ENCODE assay signal across 34 cellular contexts in the genomic region with DNA sequence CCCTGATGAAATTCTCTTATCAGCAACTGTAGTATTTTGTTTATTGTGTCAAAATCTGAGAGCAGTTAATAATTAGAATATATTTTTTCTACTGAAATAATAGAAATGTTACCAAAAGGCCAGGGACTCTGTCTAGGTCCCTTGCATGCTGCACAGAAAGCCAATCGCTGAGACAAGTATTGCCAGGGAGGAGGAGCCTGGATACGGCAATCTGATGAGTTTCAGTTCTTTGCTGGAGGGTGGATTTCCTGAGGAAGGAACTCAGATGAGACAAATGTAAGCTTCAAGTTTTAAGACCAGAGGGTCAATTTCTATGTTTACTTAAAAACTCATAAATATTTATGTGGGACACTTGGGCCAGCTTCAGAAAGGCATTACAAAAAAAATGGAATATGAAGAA.
"Had no signal": no experiment of that assay in that cellular context is flagged by ENCODE, and none has a peak within 500 bp of the region (broad histone marks: within the 10 kb centered on the region; RNA-seq: fewer than 3 reads in every experiment).

No MANE protein-coding gene starts in this region.

- H3K36me3 Mint-ChIP-seq: activated CD4-positive, alpha-beta memory T cell treated with anti-CD3 and anti-CD28 coated beads for 36 hours; activated CD8-positive, alpha-beta memory T cell treated with anti-CD3 and anti-CD28 coated beads, Interleukin-2, amount 10 ng/mL, durations not matched to agents 7 days and 5 days; activated naive CD4-positive, alpha-beta T cell treated with anti-CD3 and anti-CD28 coated beads, Interleukin-2, amount 50 U/mL, for 24 hours; activated naive CD8-positive, alpha-beta T cell treated with anti-CD3 and anti-CD28 coated beads for 36 hours had no signal

- DNase-seq: activated CD4-positive, alpha-beta memory T cell treated with anti-CD3 and anti-CD28 coated beads for 36 hours; activated CD4-positive, alpha-beta T cell treated with anti-CD3 and anti-CD28 coated beads for 36 hours; activated CD4-positive, alpha-beta T cell treated with anti-CD3 and anti-CD28 coated beads, Interleukin-2, amount 10 ng/mL, durations not matched to agents 24 days and 14 days; activated CD4-positive, CD25-positive, alpha-beta regulatory T cell; activated CD4-positive, CD25-positive, alpha-beta regulatory T cell treated with anti-CD3 and anti-CD28 coated beads, Interleukin-2, amount 50 U/mL, for 72 hours; activated CD8-positive, alpha-beta memory T cell treated with anti-CD3 and anti-CD28 coated beads, Interleukin-2, amount 10 ng/mL, durations not matched to agents 7 days and 5 days; activated CD8-positive, alpha-beta memory T cell treated with anti-CD3 and anti-CD28 coated beads, Interleukin-2, amount 50 U/mL, for 4 hours; activated CD8-positive, alpha-beta T cell treated with anti-CD3 and anti-CD28 coated beads, Interleukin-2, amount 10 ng/mL, durations not matched to agents 7 days and 5 days; activated effector memory CD4-positive, alpha-beta T cell treated with anti-CD3 and anti-CD28 coated beads, Interleukin-2, amount 50 U/mL, for 16 hours; activated naive CD4-positive, alpha-beta T cell treated with anti-CD3 and anti-CD28 coated beads for 36 hours; activated naive CD8-positive, alpha-beta T cell treated with anti-CD3 and anti-CD28 coated beads for 36 hours; activated naive CD8-positive, alpha-beta T cell treated with anti-CD3 and anti-CD28 coated beads, Interleukin-2, amount 50 U/mL, for 24 hours; activated T-cell treated with anti-CD3 and anti-CD28 coated beads, Interleukin-2, amount 50 U/mL, for 1 hour; activated T-cell treated with anti-CD3 and anti-CD28 coated beads, Interleukin-2, amount 50 U/mL, for 48 hours; adrenal gland; amygdala; aorta; body of pancreas; caudate nucleus; cortex of kidney; dermis blood vessel endothelial cell; effector CD4-positive, alpha-beta T cell; effector memory CD8-positive, alpha-beta T cell; erythroblast; gastrocnemius medialis; glutamatergic neuron; heart left ventricle; T-helper 17 cell had no signal

- ATAC-seq: activated CD4-positive, alpha-beta T cell treated with anti-CD3 and anti-CD28 coated beads for 36 hours; activated CD8-positive, alpha-beta memory T cell treated with anti-CD3 and anti-CD28 coated beads, Interleukin-2, amount 10 ng/mL, durations not matched to agents 7 days and 5 days; activated CD8-positive, alpha-beta T cell treated with anti-CD3 and anti-CD28 coated beads, Interleukin-2, amount 10 ng/mL, durations not matched to agents 7 days and 5 days; activated naive CD8-positive, alpha-beta T cell treated with anti-CD3 and anti-CD28 coated beads, Interleukin-2, amount 50 U/mL, for 24 hours; body of pancreas; effector memory CD8-positive, alpha-beta T cell; gastrocnemius medialis; heart left ventricle; T-helper 17 cell had no signal

- H3K27ac ChIP-seq: adrenal gland, body of pancreas, esophagus muscularis mucosa, gastrocnemius medialis, heart left ventricle had no signal

- H3K27ac Mint-ChIP-seq: activated CD4-positive, alpha-beta memory T cell treated with anti-CD3 and anti-CD28 coated beads for 36 hours; activated CD4-positive, alpha-beta T cell treated with anti-CD3 and anti-CD28 coated beads for 36 hours; activated CD4-positive, alpha-beta T cell treated with anti-CD3 and anti-CD28 coated beads, Interleukin-2, amount 10 ng/mL, durations not matched to agents 24 days and 14 days; activated CD8-positive, alpha-beta memory T cell treated with anti-CD3 and anti-CD28 coated beads, Interleukin-2, amount 10 ng/mL, durations not matched to agents 7 days and 5 days; activated CD8-positive, alpha-beta T cell treated with anti-CD3 and anti-CD28 coated beads, Interleukin-2, amount 10 ng/mL, durations not matched to agents 7 days and 5 days; activated naive CD4-positive, alpha-beta T cell treated with anti-CD3 and anti-CD28 coated beads for 36 hours; activated naive CD4-positive, alpha-beta T cell treated with anti-CD3 and anti-CD28 coated beads, Interleukin-2, amount 50 U/mL, for 24 hours; activated naive CD8-positive, alpha-beta T cell treated with anti-CD3 and anti-CD28 coated beads for 36 hours; activated naive CD8-positive, alpha-beta T cell treated with anti-CD3 and anti-CD28 coated beads, Interleukin-2, amount 50 U/mL, for 24 hours; activated T-helper 1 cell treated with anti-CD3 and anti-CD28 coated beads, Interleukin-12 subunit alpha, Interleukin-12 subunit beta, Interleukin-2, Interleukin-4 antibody, amounts not matched to agents 30 ng/mL and 10 ng/mL and 1 ng/mL, durations not matched to agents 14 hours and 24 hours and 36 hours; activated T-helper 2 cell treated with anti-CD3 and anti-CD28 coated beads, Interferon-gamma antibody, Interleukin-2, Interleukin-4, amounts not matched to agents 10 μg/mL and 5 μg/mL and 100 μg/mL, durations not matched to agents 14 hours and 24 hours and 36 hours; effector memory CD8-positive, alpha-beta T cell; T-helper 17 cell; T-helper 2 cell treated with Interferon-gamma antibody and Interleukin-4, amounts not matched to agents 5 μg/mL and 100 μg/mL, for 36 hours had no signal

- H3K4me1 ChIP-seq: body of pancreas, esophagus muscularis mucosa, gastrocnemius medialis had no signal

- H3K36me3 ChIP-seq: adrenal gland, esophagus muscularis mucosa, gastrocnemius medialis, heart left ventricle had no signal

- H3K4me1 Mint-ChIP-seq: activated CD4-positive, alpha-beta T cell treated with anti-CD3 and anti-CD28 coated beads for 36 hours; activated CD4-positive, alpha-beta T cell treated with anti-CD3 and anti-CD28 coated beads, Interleukin-2, amount 10 ng/mL, durations not matched to agents 24 days and 14 days; activated CD8-positive, alpha-beta memory T cell treated with anti-CD3 and anti-CD28 coated beads, Interleukin-2, amount 10 ng/mL, durations not matched to agents 7 days and 5 days; activated naive CD4-positive, alpha-beta T cell treated with anti-CD3 and anti-CD28 coated beads, Interleukin-2, amount 50 U/mL, for 24 hours; activated naive CD8-positive, alpha-beta T cell treated with anti-CD3 and anti-CD28 coated beads for 36 hours; activated naive CD8-positive, alpha-beta T cell treated with anti-CD3 and anti-CD28 coated beads, Interleukin-2, amount 50 U/mL, for 24 hours; T-helper 17 cell had no signal

- H3K27me3 ChIP-seq: adrenal gland, body of pancreas, esophagus muscularis mucosa, gastrocnemius medialis, heart left ventricle had no signal

- FAIRE-seq: colon had no signal

- H3K27me3 Mint-ChIP-seq: activated CD4-positive, alpha-beta memory T cell treated with anti-CD3 and anti-CD28 coated beads for 36 hours; activated CD4-positive, alpha-beta T cell treated with anti-CD3 and anti-CD28 coated beads for 36 hours; activated CD4-positive, alpha-beta T cell treated with anti-CD3 and anti-CD28 coated beads, Interleukin-2, amount 10 ng/mL, durations not matched to agents 24 days and 14 days; activated CD8-positive, alpha-beta memory T cell treated with anti-CD3 and anti-CD28 coated beads, Interleukin-2, amount 10 ng/mL, durations not matched to agents 7 days and 5 days; activated naive CD4-positive, alpha-beta T cell treated with anti-CD3 and anti-CD28 coated beads, Interleukin-2, amount 50 U/mL, for 24 hours; activated naive CD8-positive, alpha-beta T cell treated with anti-CD3 and anti-CD28 coated beads for 36 hours; activated naive CD8-positive, alpha-beta T cell treated with anti-CD3 and anti-CD28 coated beads, Interleukin-2, amount 50 U/mL, for 24 hours; effector memory CD8-positive, alpha-beta T cell; T-helper 17 cell had no signal

- H3K9me3 ChIP-seq: adrenal gland, body of pancreas, esophagus muscularis mucosa, gastrocnemius medialis had no signal

- H3K4me3 ChIP-seq: adrenal gland, body of pancreas, esophagus muscularis mucosa, gastrocnemius medialis, heart left ventricle had no signal

- H3K4me3 Mint-ChIP-seq: activated CD4-positive, alpha-beta memory T cell treated with anti-CD3 and anti-CD28 coated beads for 36 hours; activated CD4-positive, alpha-beta T cell treated with anti-CD3 and anti-CD28 coated beads for 36 hours; activated CD4-positive, alpha-beta T cell treated with anti-CD3 and anti-CD28 coated beads, Interleukin-2, amount 10 ng/mL, durations not matched to agents 24 days and 14 days; activated CD8-positive, alpha-beta memory T cell treated with anti-CD3 and anti-CD28 coated beads, Interleukin-2, amount 10 ng/mL, durations not matched to agents 7 days and 5 days; activated CD8-positive, alpha-beta T cell treated with anti-CD3 and anti-CD28 coated beads, Interleukin-2, amount 10 ng/mL, durations not matched to agents 7 days and 5 days; activated naive CD4-positive, alpha-beta T cell treated with anti-CD3 and anti-CD28 coated beads for 36 hours; activated naive CD4-positive, alpha-beta T cell treated with anti-CD3 and anti-CD28 coated beads, Interleukin-2, amount 50 U/mL, for 24 hours; activated naive CD8-positive, alpha-beta T cell treated with anti-CD3 and anti-CD28 coated beads for 36 hours; activated naive CD8-positive, alpha-beta T cell treated with anti-CD3 and anti-CD28 coated beads, Interleukin-2, amount 50 U/mL, for 24 hours; activated T-helper 1 cell treated with anti-CD3 and anti-CD28 coated beads, Interleukin-12 subunit alpha, Interleukin-12 subunit beta, Interleukin-2, Interleukin-4 antibody, amounts not matched to agents 30 ng/mL and 10 ng/mL and 1 ng/mL, durations not matched to agents 14 hours and 24 hours and 36 hours; effector memory CD8-positive, alpha-beta T cell; T-helper 17 cell; T-helper 2 cell treated with Interferon-gamma antibody and Interleukin-4, amounts not matched to agents 5 μg/mL and 100 μg/mL, for 36 hours had no signal
